ENCODE assay signal across 22 cellular contexts in genomic region chr17:9937901-9938300, GRCh38. TPM values are rescaled to one million over a fixed set of nuclear protein-coding genes. Genes with fewer than 3 reads are reported as not detected.
"Had no signal": no experiment of that assay in that cellular context is flagged by ENCODE, and none has a peak within 500 bp of the region (broad histone marks: within the 10 kb centered on the region; RNA-seq: fewer than 3 reads in every experiment).

No MANE protein-coding gene starts in this region.

- H3K27ac ChIP-seq: cardiac muscle cell, parathyroid adenoma, transverse colon had no signal

- H3K9ac ChIP-seq: parathyroid adenoma, SK-N-SH had no signal

- H3K27me3 Mint-ChIP-seq: activated naive CD8-positive, alpha-beta T cell treated with anti-CD3 and anti-CD28 coated beads, Interleukin-2, amount 50 U/mL, for 24 hours; activated T-helper 17 cell treated with anti-CD3 and anti-CD28 coated beads, Interleukin-2, amount 50 U/mL, for 72 hours; naive B cell; stimulated activated naive B cell treated with anti-CD40 and anti-IgM and Interleukin-4, amounts not matched to agents 10 μg/mL and 1 μg/mL and 100 μg/mL, for 72 hours; T-cell had no signal

- ATAC-seq: activated CD4-positive, CD25-positive, alpha-beta regulatory T cell treated with anti-CD3 and anti-CD28 coated beads, Interleukin-2, amount 50 U/mL, for 24 hours; activated naive CD8-positive, alpha-beta T cell treated with anti-CD3 and anti-CD28 coated beads, Interleukin-2, amount 50 U/mL, for 24 hours; activated T-helper 17 cell treated with anti-CD3 and anti-CD28 coated beads, Interleukin-2, amount 50 U/mL, for 72 hours; left colon; stimulated activated naive B cell treated with anti-CD40 and anti-IgM and Interleukin-4, amounts not matched to agents 10 μg/mL and 1 μg/mL and 100 μg/mL, for 72 hours; T-cell had no signal

- H3K27me3 ChIP-seq: cardiac muscle cell, transverse colon had no signal

- H3K4me1 Mint-ChIP-seq: activated naive CD8-positive, alpha-beta T cell treated with anti-CD3 and anti-CD28 coated beads, Interleukin-2, amount 50 U/mL, for 24 hours; activated T-helper 17 cell treated with anti-CD3 and anti-CD28 coated beads, Interleukin-2, amount 50 U/mL, for 72 hours; naive B cell; T-cell had no signal

- H3K9me3 ChIP-seq: SK-N-SH, transverse colon had no signal

- H3K4me2 ChIP-seq: SK-N-SH had no signal

- H2AFZ ChIP-seq: parathyroid adenoma had no signal

- H3K4me1 ChIP-seq: parathyroid adenoma had no signal

- H3K4me3 Mint-ChIP-seq: activated naive CD8-positive, alpha-beta T cell treated with anti-CD3 and anti-CD28 coated beads, Interleukin-2, amount 50 U/mL, for 24 hours; activated T-helper 17 cell treated with anti-CD3 and anti-CD28 coated beads, Interleukin-2, amount 50 U/mL, for 72 hours; naive B cell; stimulated activated naive B cell treated with anti-CD40 and anti-IgM and Interleukin-4, amounts not matched to agents 10 μg/mL and 1 μg/mL and 100 μg/mL, for 72 hours; T-cell had no signal

- H3K36me3 ChIP-seq: cardiac muscle cell had no signal

- H3K4me3 ChIP-seq: cardiac muscle cell, transverse colon had no signal

- DNase-seq: activated naive CD4-positive, alpha-beta T cell treated with Interleukin-2 at 50 U/mL for 16 hours; activated naive CD8-positive, alpha-beta T cell treated with anti-CD3 and anti-CD28 coated beads, Interleukin-2, amount 50 U/mL, for 24 hours; erythroblast; glutamatergic neuron; left colon; mammary epithelial cell; naive B cell; SK-N-SH; stimulated activated CD4-positive, alpha-beta T cell treated with anti-CD3 and anti-CD28 coated beads, Interleukin-15, amount 100 ng/mL, for 24 hours; stimulated activated CD4-positive, alpha-beta T cell treated with anti-CD3 and anti-CD28 coated beads, Interleukin-4, amount 100 ng/mL, for 1 hour; stimulated activated naive B cell treated with anti-CD40 and anti-IgM and Interleukin-4, amounts not matched to agents 10 μg/mL and 1 μg/mL and 100 μg/mL, for 72 hours; T-cell; T-helper 9 cell; transverse colon had no signal

- H3K9me3 Mint-ChIP-seq: activated naive CD8-positive, alpha-beta T cell treated with anti-CD3 and anti-CD28 coated beads, Interleukin-2, amount 50 U/mL, for 24 hours; activated T-helper 17 cell treated with anti-CD3 and anti-CD28 coated beads, Interleukin-2, amount 50 U/mL, for 72 hours had no signal

- H3K79me2 ChIP-seq: parathyroid adenoma had no signal

RNA-seq across cellular contexts. Expression of gene RCVRN, which starts 32.8 kb away (rescaled TPM):
- total RNA-seq: activated CD8-positive, alpha-beta memory T cell treated with anti-CD3 and anti-CD28 coated beads for 36 hours; activated T-helper 17 cell treated with anti-CD3 and anti-CD28 coated beads, Interleukin-2, amount 50 U/mL, for 72 hours; astrocyte; mammary epithelial cell; renal cortical epithelial cell; skeletal muscle tissue; transverse colon had no signal
- polyA plus RNA-seq: cardiac muscle cell, mammary epithelial cell, SK-N-SH had no signal
